ENCODE assay signal across 10 cellular contexts in genomic region chr2:161030260-161031063, GRCh38.
DNase-seq lines count a peak whose midpoint lies in the region; ATAC-seq, FAIRE-seq and TF ChIP-seq lines count a peak whose summit lies in the region.
"Had no signal": no experiment of that assay in that cellular context is flagged by ENCODE, and none has a peak within 500 bp of the region (broad histone marks: within the 10 kb centered on the region; RNA-seq: fewer than 3 reads in every experiment).

No MANE protein-coding gene starts in this region.

- H3K27me3 ChIP-seq in SJSA1 (replicated peaks) (no peaks in the 10 kb centered on the region), skeletal muscle tissue (ENCODE audit: control insufficient read depth in 3 of 3, insufficient read depth in 3 of 3, low read length in 3 of 3) (no peaks in the 10 kb centered on the region)

- TF ChIP-seq CTCF in fibroblast of villous mesenchyme (IDR thresholded peaks at IDR 0.05; ENCODE audit: insufficient read depth, low read depth, low read length): no peak

- H3K27ac ChIP-seq in SJSA1: peak overlapping the region; percentile 37
- peak overlapping the region; percentile 32 for H3K27ac ChIP-seq in skeletal muscle tissue (ENCODE audit: low read depth, low read length)

- ATAC-seq in HG03108 (IDR thresholded peaks at IDR 0.05; ENCODE audit: unreplicated experiment) (no peak), HG03565 (IDR thresholded peaks at IDR 0.05; ENCODE audit: unreplicated experiment) (no peak), HG02623 (IDR thresholded peaks at IDR 0.05; ENCODE audit: unreplicated experiment) (no peak)

- no peak overlapping the region for H3K9ac ChIP-seq in skeletal muscle tissue (ENCODE audit: low read depth in 1 of 3, low read length in 3 of 3)

- H3K4me1 ChIP-seq in SJSA1 (replicated peaks) (peaks cover 15% of the 10 kb centered on the region), skeletal muscle tissue (ENCODE audit: control insufficient read depth in 3 of 3, insufficient read depth in 3 of 3, low read length in 3 of 3) (peaks cover 3 to 14% (median 4%) of the 10 kb centered on the region in 3 donors)

- H3K36me3 ChIP-seq in SJSA1: no peaks in the 10 kb centered on the region
- H3K36me3 ChIP-seq in skeletal muscle tissue (ENCODE audit: control insufficient read depth in 3 of 3, insufficient read depth in 3 of 3, low read length in 3 of 3): no peaks in the 10 kb centered on the region

- no peak for TF ChIP-seq POLR2A in H54 (IDR thresholded peaks at IDR 0.05; ENCODE audit: low read depth, low read length)

- DNase-seq in H54 (ENCODE audit: insufficient read length, low spot score): peak; percentile 47
- peak; percentile 69 to 79 for DNase-seq in SJSA1 (ENCODE audit: low read depth in 1 of 2, low spot score in 2 of 2)
- peak; percentile 98 for DNase-seq in fibroblast of villous mesenchyme (ENCODE audit: low read depth)
- DNase-seq in NCI-H146 (lab: John Stamatoyannopoulos, UW): no peak
- DNase-seq: effector CD4-positive, alpha-beta T cell; Kasumi-1 had no signal

- FAIRE-seq in H54 (lab: Jason Lieb, UNC): peak; percentile 98

- no peaks in the 10 kb centered on the region for H3K9me3 ChIP-seq in SJSA1 (replicated peaks)
- no peaks in the 10 kb centered on the region for H3K9me3 ChIP-seq in skeletal muscle tissue (ENCODE audit: control insufficient read depth in 3 of 3, low read length in 3 of 3)

- H3K4me3 ChIP-seq in SJSA1: no peak overlapping the region
- H3K4me3 ChIP-seq in fibroblast of villous mesenchyme (ENCODE audit: low read depth, low read length): no peak overlapping the region
- no peak overlapping the region for H3K4me3 ChIP-seq in skeletal muscle tissue (ENCODE audit: low read length in 3 of 3)
